ENCODE assay signal across 8 cellular contexts in genomic region chr3:134250717-134251220, GRCh38. TPM values are rescaled to one million over a fixed set of nuclear protein-coding genes. Genes with fewer than 3 reads are reported as not detected.
DNase-seq lines count a peak whose midpoint lies in the region; ATAC-seq and TF ChIP-seq lines count a peak whose summit lies in the region.

Gene RYK, minus strand, starts transcription at chr3:134250859. Its CDS starts 205 bp downstream, at chr3:134250654.

- H3K27me3 Mint-ChIP-seq in activated CD4-positive, alpha-beta T cell treated with anti-CD3 and anti-CD28 coated beads, Interleukin-2, amount 10 ng/mL, durations not matched to agents 24 days and 14 days: peaks cover 50% of the 10 kb centered on the region

- DNase-seq in Ammon's horn (ENCODE audit: low spot score) (peak; percentile 80), NCI-H460 (ENCODE audit: extremely low read depth, low read depth) (peak; percentile 58), cortex of kidney (lab: John Stamatoyannopoulos, UW) (peak; percentile 34), left lobe of liver (ENCODE audit: low spot score) (peak; percentile 88)
- peak; percentile 93 for DNase-seq in activated CD4-positive, alpha-beta T cell treated with anti-CD3 and anti-CD28 coated beads, Interleukin-2, amount 10 ng/mL, durations not matched to agents 24 days and 14 days
- DNase-seq in stimulated activated CD4-positive, alpha-beta T cell treated with anti-CD3 and anti-CD28 coated beads, Interleukin-2, amount 100 ng/mL, for 24 hours: peak; percentile 78 to 79

- intact Hi-C loops in activated CD4-positive, alpha-beta T cell treated with anti-CD3 and anti-CD28 coated beads, Interleukin-2, amount 10 ng/mL, durations not matched to agents 24 days and 14 days (cut with micrococcal nuclease): loop anchor here (1.0 to 10.0 kb wide), 4 partner anchors 44 to 586 kb away; partner anchors contain the start of genes CEP63, SRPRB and TOPBP1

- H3K27ac Mint-ChIP-seq in activated CD4-positive, alpha-beta T cell treated with anti-CD3 and anti-CD28 coated beads, Interleukin-2, amount 10 ng/mL, durations not matched to agents 24 days and 14 days: peak within 1 kb of the TSS; percentile 93

- H3K4me1 Mint-ChIP-seq in activated CD4-positive, alpha-beta T cell treated with anti-CD3 and anti-CD28 coated beads, Interleukin-2, amount 10 ng/mL, durations not matched to agents 24 days and 14 days: peaks cover 29% of the 10 kb centered on the region

- peaks cover 8% of the 10 kb centered on the region for H3K36me3 Mint-ChIP-seq in activated CD4-positive, alpha-beta T cell treated with anti-CD3 and anti-CD28 coated beads, Interleukin-2, amount 10 ng/mL, durations not matched to agents 24 days and 14 days (ENCODE audit: low read depth)

- peak; percentile 69 for TF ChIP-seq POLR2A in GM19193 (IDR thresholded peaks at IDR 0.05; ENCODE audit: extremely low read depth, insufficient read depth, insufficient read length)

- peak; percentile 48 for ATAC-seq in HG03378 (IDR thresholded peaks at IDR 0.05; ENCODE audit: unreplicated experiment)
- peak; percentile 94 for ATAC-seq in left lobe of liver

- peak within 1 kb of the TSS; percentile 90 for H3K4me3 Mint-ChIP-seq in activated CD4-positive, alpha-beta T cell treated with anti-CD3 and anti-CD28 coated beads, Interleukin-2, amount 10 ng/mL, durations not matched to agents 24 days and 14 days

- H3K9me3 Mint-ChIP-seq in activated CD4-positive, alpha-beta T cell treated with anti-CD3 and anti-CD28 coated beads, Interleukin-2, amount 10 ng/mL, durations not matched to agents 24 days and 14 days: peaks cover 3% of the 10 kb centered on the region

RNA-seq across cellular contexts. Expression of gene RYK, which starts in this region (rescaled TPM):
- 50.7 and 51.3 TPM in 2 replicates for total RNA-seq in NCI-H460 (2014; rRNA removed; shearing (Covaris generic))
- polyA plus RNA-seq in NCI-H460 (2014; cell fraction: nucleus; rRNA removed): 28.7 and 58.2 TPM in 2 replicates
- total RNA-seq in activated CD4-positive, alpha-beta T cell treated with anti-CD3 and anti-CD28 coated beads, Interleukin-2, amount 10 ng/mL, durations not matched to agents 24 days and 14 days: 17.2 and 19.9 TPM in 2 replicates
- 14.2 TPM for total RNA-seq in left lobe of liver

Comparison
In these comparisons a context has a peak if more than half of its experiments do, and no peak if none do; other contexts are left out.
1. Peak in every context shown above with its lines: DNase-seq and ATAC-seq.
2. DNase-seq: peak in every context shown above with its lines; median percentile 93 in activated CD4-positive, alpha-beta T cell treated with anti-CD3 and anti-CD28 coated beads, Interleukin-2, amount 10 ng/mL, durations not matched to agents 24 days and 14 days; 88 in left lobe of liver; 80 in Ammon's horn; 78 in stimulated activated CD4-positive, alpha-beta T cell treated with anti-CD3 and anti-CD28 coated beads, Interleukin-2, amount 100 ng/mL, for 24 hours; 58 in NCI-H460; 34 in cortex of kidney.